ENCODE assay signal across 9 cellular contexts in the genomic region with DNA sequence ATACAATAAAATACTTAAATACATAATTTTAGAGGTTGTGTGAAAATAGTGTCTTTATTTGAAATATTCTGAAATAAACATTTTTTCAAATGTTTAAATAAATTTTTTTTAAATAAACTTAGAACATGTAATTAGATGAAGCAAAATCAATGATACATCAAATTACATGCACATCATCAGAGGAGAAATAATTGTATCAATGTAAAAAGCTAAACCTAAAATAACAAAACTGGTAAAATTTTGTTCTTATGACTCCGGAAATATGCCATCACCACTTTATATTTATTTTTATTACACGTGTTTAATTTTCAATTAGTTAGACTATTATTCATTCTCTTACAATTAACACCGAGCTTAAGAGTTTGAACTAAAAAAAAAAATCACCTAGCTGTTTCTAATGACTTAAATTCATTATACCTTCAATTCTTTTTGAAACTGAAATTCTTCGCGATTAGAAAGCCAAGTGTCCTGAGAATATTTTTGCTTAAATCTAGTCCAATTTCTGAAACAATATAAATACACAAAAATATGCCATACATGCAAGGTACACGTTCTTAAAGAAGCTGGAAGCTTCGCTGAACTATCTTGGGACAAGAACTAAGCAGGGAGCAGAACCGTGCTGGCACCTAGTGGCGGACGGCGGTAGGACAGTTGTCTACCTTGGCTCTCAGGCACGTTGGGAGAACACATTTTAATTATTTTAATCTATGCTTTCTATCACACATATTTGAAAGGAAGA.
DNase-seq lines count a peak whose midpoint lies in the region; ATAC-seq and TF ChIP-seq lines count a peak whose summit lies in the region.
"Had no signal": no experiment of that assay in that cellular context is flagged by ENCODE, and none has a peak within 500 bp of the region (broad histone marks: within the 10 kb centered on the region; RNA-seq: fewer than 3 reads in every experiment).

No MANE protein-coding gene starts in this region.

- TF ChIP-seq EP300 in sigmoid colon (IDR thresholded peaks at IDR 0.05), result no peak

- no peak overlapping the region for H3K27ac ChIP-seq in SJSA1
- H3K27ac ChIP-seq in ascending aorta, result no peak overlapping the region
- H3K27ac ChIP-seq in right cardiac atrium (ENCODE audit: low read length), result no peak overlapping the region
- H3K27ac ChIP-seq in sigmoid colon, result no peak overlapping the region
- H3K27ac ChIP-seq: BLaER1 had no signal

- no peaks in the 10 kb centered on the region for H3K36me3 ChIP-seq in SJSA1
- H3K36me3 ChIP-seq in ascending aorta, result no peaks in the 10 kb centered on the region
- H3K36me3 ChIP-seq in sigmoid colon, result no peaks in the 10 kb centered on the region
- H3K36me3 ChIP-seq: BLaER1 had no signal

- no peak for TF ChIP-seq POLR2A in sigmoid colon (IDR thresholded peaks at IDR 0.05)

- ATAC-seq in HG02678 (IDR thresholded peaks at IDR 0.05; ENCODE audit: unreplicated experiment), result peak; percentile 95
- ATAC-seq in right cardiac atrium, result peak; percentile 75

- no peaks in the 10 kb centered on the region for H3K9me3 ChIP-seq in SJSA1 (replicated peaks)
- no peaks in the 10 kb centered on the region for H3K9me3 ChIP-seq in ascending aorta
- H3K9me3 ChIP-seq in right cardiac atrium (ENCODE audit: control insufficient read depth, low read length), result no peaks in the 10 kb centered on the region
- H3K9me3 ChIP-seq in sigmoid colon, result no peaks in the 10 kb centered on the region
- H3K9me3 ChIP-seq: BLaER1 had no signal

- H3K4me3 ChIP-seq in SJSA1 (no peak overlapping the region), ascending aorta (no peak overlapping the region), right cardiac atrium (ENCODE audit: low read length) (no peak overlapping the region), sigmoid colon (no peak overlapping the region)
- H3K4me3 ChIP-seq: BLaER1 had no signal

- H3K4me1 ChIP-seq in SJSA1 (replicated peaks), result peaks cover 33% of the 10 kb centered on the region
- H3K4me1 ChIP-seq in ascending aorta, result no peaks in the 10 kb centered on the region
- H3K4me1 ChIP-seq in right cardiac atrium (ENCODE audit: control insufficient read depth, insufficient read depth, low read length), result no peaks in the 10 kb centered on the region
- no peaks in the 10 kb centered on the region for H3K4me1 ChIP-seq in sigmoid colon
- H3K4me1 ChIP-seq: BLaER1 had no signal

- 12% methylated on average over 12 of the region's 12 CpGs for WGBS in right cardiac atrium
- 12 to 14% methylated on average over 12 of the region's 12 CpGs for WGBS in sigmoid colon, 2 donors

- TF ChIP-seq CTCF in ascending aorta (IDR thresholded peaks at IDR 0.05) (peak; percentile 61 to 93 (median 90)), sigmoid colon (IDR thresholded peaks at IDR 0.05) (peak; percentile 32 to 95 (median 80))

- intact Hi-C loops in ascending aorta (cut with DNase I), result loop anchor here (2.0 to 10.0 kb wide), 3 partner anchors 173 to 387 kb away; no protein-coding TSS in a partner anchor
- intact Hi-C loops in right cardiac atrium (cut with DNase I), result loop anchor here (5.0 to 10.0 kb wide), 3 partner anchors 295 to 387 kb away; no protein-coding TSS in a partner anchor
- intact Hi-C loops in sigmoid colon (cut with DNase I), result loop anchor here (1.0 to 5.0 kb wide), 2 partner anchors 294 to 390 kb away; no protein-coding TSS in a partner anchor

- no peaks in the 10 kb centered on the region for H3K27me3 ChIP-seq in SJSA1 (replicated peaks)
- H3K27me3 ChIP-seq in ascending aorta, result no peaks in the 10 kb centered on the region
- peaks cover 2% of the 10 kb centered on the region for H3K27me3 ChIP-seq in right cardiac atrium (ENCODE audit: control insufficient read depth, insufficient read depth)
- peaks cover 0 to 3% (median 0%) of the 10 kb centered on the region in 3 donors for H3K27me3 ChIP-seq in sigmoid colon
- H3K27me3 ChIP-seq: BLaER1 had no signal

- peak; percentile 30 for DNase-seq in NK-92 treated with Interleukin-12 subunit alpha and Interleukin-12 subunit beta, amount 100 ng/mL, for 24 hours (lab: John Stamatoyannopoulos, UW)
- no peak for DNase-seq in NK-92 (lab: John Stamatoyannopoulos, UW; ENCODE audit: unreplicated experiment)
- peak; percentile 59 for DNase-seq in NCI-H1092 (lab: John Stamatoyannopoulos, UW)
- DNase-seq in SJSA1 (ENCODE audit: low read depth in 1 of 2, low spot score in 2 of 2), result peak; percentile 52 to 59
- peak in 1 of 2 donors; percentile 76 for DNase-seq in ascending aorta (ENCODE audit: low spot score in 2 of 2)
- DNase-seq in right cardiac atrium, result peak; percentile 52 to 86 (median 81)
- DNase-seq in sigmoid colon, result peak; percentile 71
